ENCODE assay signal across 9 cellular contexts in genomic region chr12:2739832-2740641, GRCh38. TPM values are rescaled to one million over a fixed set of nuclear protein-coding genes. Genes with fewer than 3 reads are reported as not detected.
DNase-seq lines count a peak whose midpoint lies in the region; ATAC-seq, FAIRE-seq and TF ChIP-seq lines count a peak whose summit lies in the region.
"Had no signal": no experiment of that assay in that cellular context is flagged by ENCODE, and none has a peak within 500 bp of the region (broad histone marks: within the 10 kb centered on the region; RNA-seq: fewer than 3 reads in every experiment).

No MANE protein-coding gene starts in this region.

- no peak for ATAC-seq in HG02973 (IDR thresholded peaks at IDR 0.05; ENCODE audit: unreplicated experiment)

- no peaks in the 10 kb centered on the region for H3K36me3 Mint-ChIP-seq in mesothelial cell of epicardium

- in situ Hi-C loops in Caki2 (cut with HindIII; ENCODE audit: low pct_unique_long_range_greater_than_20kb, low sequenced_read_pairs), result no loop called here

- H3K4me1 Mint-ChIP-seq in mesothelial cell of epicardium, result no peaks in the 10 kb centered on the region

- peaks cover 63% of the 10 kb centered on the region for H3K27me3 Mint-ChIP-seq in mesothelial cell of epicardium (ENCODE audit: low read depth)

- no peaks in the 10 kb centered on the region for H3K9me3 Mint-ChIP-seq in mesothelial cell of epicardium

- H3K4me3 ChIP-seq in cardiac fibroblast (replicated peaks in 1 of 2; ENCODE audit: low read depth in 2 of 2, low read length in 2 of 2), result no peak overlapping the region

- FAIRE-seq in GM12891 (lab: Jason Lieb, UNC), result no peak
- FAIRE-seq in RCC 7860 (lab: Jason Lieb, UNC), result no peak
- FAIRE-seq: colon had no signal

- TF ChIP-seq CTCF in cardiac fibroblast (IDR thresholded peaks at IDR 0.05; ENCODE audit: low read depth, low read length) (peak; percentile 61), mesothelial cell of epicardium (IDR thresholded peaks at IDR 0.05; ENCODE audit: unreplicated experiment) (peak; percentile 41)

- no peak overlapping the region for H3K4me3 Mint-ChIP-seq in mesothelial cell of epicardium

- peak; percentile 27 for DNase-seq in Caki2 (ENCODE audit: low read depth)
- DNase-seq in NCI-H1092 (lab: John Stamatoyannopoulos, UW), result peak; percentile 23
- peak; percentile 62 to 67 for DNase-seq in cardiac fibroblast (ENCODE audit: low read depth in 2 of 2)
- no peak for DNase-seq in mesothelial cell of epicardium (ENCODE audit: low spot score in 2 of 2, unreplicated experiment in 2 of 2)
- no peak for DNase-seq in GM12891 (ENCODE audit: insufficient read length, low spot score)
- no peak for DNase-seq in GM19240 (ENCODE audit: insufficient read length, low spot score)
- DNase-seq in RCC 7860 (ENCODE audit: low spot score), result no peak

- TF ChIP-seq POLR2A in GM12891 (IDR thresholded peaks at IDR 0.05; ENCODE audit: low read depth, low read length), result no peak

- no peak overlapping the region for H3K27ac Mint-ChIP-seq in mesothelial cell of epicardium

TF ChIP-seq in GM12891, 5 proteins besides CTCF, POLR2A, EP300 and RAD21:
- TF ChIP-seq SPI1 (IDR thresholded peaks at IDR 0.05; ENCODE audit: low read depth, low read length) (no peak), POU2F2 (IDR thresholded peaks at IDR 0.05; ENCODE audit: low read depth, low read length) (no peak), PAX5 (IDR thresholded peaks at IDR 0.05; ENCODE audit: insufficient read depth, low read length, severe bottlenecking) (no peak), POLR2AphosphoS5 (IDR thresholded peaks at IDR 0.05; ENCODE audit: low read depth, low read length) (no peak), TAF1 (IDR thresholded peaks at IDR 0.05; ENCODE audit: low read depth, low read length) (no peak)
TF ChIP-seq in GM12891: peak in this region for 0.

RNA-seq across cellular contexts. Expression of gene FKBP4, which starts 54.7 kb away (rescaled TPM):
- 77.6 and 85.8 TPM in 2 replicates for total RNA-seq in Caki2 (2014; rRNA removed; shearing (Covaris generic); ENCODE audit: low replicate concordance)
- total RNA-seq in mesothelial cell of epicardium, result 84.7 to 98.4 TPM (median 93.3 TPM) in 3 replicates
- polyA plus RNA-seq in GM12891 (2012; ENCODE audit: low read depth, missing spikeins), result 35.8 TPM

Comparison
In these comparisons a context has a peak if more than half of its experiments do, and no peak if none do; other contexts are left out.
1. DNase-seq: peak in Caki2 (single experiment), NCI-H1092 (single experiment) and cardiac fibroblast (2 of 2); none in mesothelial cell of epicardium (0 of 2), GM12891 (single experiment), GM19240 (single experiment) and RCC 7860 (single experiment).